8 cellular contexts compared by ENCODE assay signal in genomic region chr20:50144362-50144761, GRCh38.
DNase-seq lines count a peak whose midpoint lies in the region; ATAC-seq lines count a peak whose summit lies in the region.

No MANE protein-coding gene starts in this region.

- H3K36me3 ChIP-seq in adipocyte (ENCODE audit: control insufficient read depth, insufficient read depth, low read length, severe bottlenecking), result peaks cover 68% of the 10 kb centered on the region

- H3K4me1 ChIP-seq in adipocyte (ENCODE audit: control insufficient read depth, insufficient read depth, low read length), result peaks cover 49% of the 10 kb centered on the region

- peak overlapping the region; percentile 39 for H3K9ac ChIP-seq in adipocyte (ENCODE audit: low read length)

- H3K27me3 ChIP-seq in adipocyte (replicated peaks; ENCODE audit: control insufficient read depth, insufficient read depth, low read length), result no peaks in the 10 kb centered on the region

- ATAC-seq in HG03565 (IDR thresholded peaks at IDR 0.05; ENCODE audit: unreplicated experiment) (no peak), GM21528 (IDR thresholded peaks at IDR 0.05; ENCODE audit: low FRiP score, unreplicated experiment) (no peak)

- no peaks in the 10 kb centered on the region for H3K9me3 ChIP-seq in adipocyte (ENCODE audit: control insufficient read depth, low read length)

- no peak overlapping the region for H3K4me3 ChIP-seq in adipocyte (ENCODE audit: low read length)

- DNase-seq in HK-2 (ENCODE audit: unreplicated experiment) (peak; percentile 71), adipocyte (ENCODE audit: low read depth) (peak; percentile 97), hepatic stellate cell (ENCODE audit: low spot score) (peak; percentile 86), stromal cell of bone marrow (ENCODE audit: low read depth) (peak; percentile 99), inferior parietal cortex (ENCODE audit: extremely low spot score) (no peak), middle frontal gyrus (ENCODE audit: extremely low spot score, low spot score) (no peak)

Comparison
In these comparisons a context has a peak if more than half of its experiments do, and no peak if none do; other contexts are left out.
1. DNase-seq: peak in HK-2 (single experiment), adipocyte (single experiment), hepatic stellate cell (single experiment) and stromal cell of bone marrow (single experiment); none in inferior parietal cortex (single experiment) and middle frontal gyrus (single experiment).